23 cellular contexts compared by ENCODE assay signal in the genomic region with DNA sequence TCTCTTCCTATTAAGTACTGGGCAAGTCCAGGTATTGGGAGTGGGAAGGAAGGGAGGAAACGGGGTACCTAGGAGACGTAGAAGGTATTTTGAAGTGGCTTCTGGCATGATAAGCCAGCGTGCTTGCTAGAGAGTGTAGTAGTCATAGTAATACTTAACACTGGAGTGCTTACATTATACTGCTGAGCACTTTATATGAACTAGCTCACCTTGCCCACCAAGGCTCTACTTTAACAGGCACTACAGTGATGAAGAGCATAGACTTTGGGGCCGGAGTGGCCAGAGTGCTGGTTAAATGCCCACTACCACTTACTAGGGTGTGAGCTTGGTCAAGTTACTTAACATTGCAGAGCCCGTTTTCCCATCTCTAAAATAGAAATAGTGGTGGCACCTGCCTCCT.
"Had no signal": no experiment of that assay in that cellular context is flagged by ENCODE, and none has a peak within 500 bp of the region (broad histone marks: within the 10 kb centered on the region; RNA-seq: fewer than 3 reads in every experiment).

No MANE protein-coding gene starts in this region.

- H3K9me3 Mint-ChIP-seq: mesothelial cell of epicardium, naive B cell had no signal

- DNase-seq: activated CD4-positive, alpha-beta T cell treated with anti-CD3 and anti-CD28 coated beads for 36 hours; activated CD4-positive, alpha-beta T cell treated with anti-CD3 and anti-CD28 coated beads, Interleukin-2, amount 50 U/mL, for 4 hours; activated CD4-positive, CD25-positive, alpha-beta regulatory T cell; activated CD8-positive, alpha-beta memory T cell treated with anti-CD3 and anti-CD28 coated beads for 24 hours; activated gamma-delta T cell; activated naive CD4-positive, alpha-beta T cell treated with anti-CD3 and anti-CD28 coated beads, Interleukin-2, amount 50 U/mL, for 16 hours; activated T-cell treated with anti-CD3 and anti-CD28 coated beads, Interleukin-2, amount 50 U/mL, for 1 hour; amniotic stem cell; brain microvascular endothelial cell; dorsolateral prefrontal cortex; effector memory CD4-positive, alpha-beta T cell; erythroblast; islet precursor cell; left ventricle myocardium superior; naive B cell; ovary; right lobe of liver; stimulated activated CD4-positive, alpha-beta T cell treated with anti-CD3 and anti-CD28 coated beads, Interleukin-2, amount 100 ng/mL, for 48 hours; stimulated activated naive CD4-positive, alpha-beta T cell treated with Interleukin-2 at 50 U/mL for 16 hours; transverse colon had no signal

- H3K4me3 Mint-ChIP-seq: activated CD4-positive, alpha-beta T cell treated with anti-CD3 and anti-CD28 coated beads for 36 hours; mesothelial cell of epicardium; naive B cell had no signal

- H3K27ac Mint-ChIP-seq: activated CD4-positive, alpha-beta T cell treated with anti-CD3 and anti-CD28 coated beads for 36 hours; mesothelial cell of epicardium had no signal

- H3K27me3 Mint-ChIP-seq: activated CD4-positive, alpha-beta T cell treated with anti-CD3 and anti-CD28 coated beads for 36 hours; naive B cell; progenitor cell of endocrine pancreas had no signal

- H3K4me1 Mint-ChIP-seq: mesothelial cell of epicardium, naive B cell had no signal

- ATAC-seq: activated CD4-positive, alpha-beta T cell treated with anti-CD3 and anti-CD28 coated beads for 36 hours; gastroesophageal sphincter; left ventricle myocardium superior; right lobe of liver had no signal
